ENCODE assay signal across 8 cellular contexts in the genomic region with DNA sequence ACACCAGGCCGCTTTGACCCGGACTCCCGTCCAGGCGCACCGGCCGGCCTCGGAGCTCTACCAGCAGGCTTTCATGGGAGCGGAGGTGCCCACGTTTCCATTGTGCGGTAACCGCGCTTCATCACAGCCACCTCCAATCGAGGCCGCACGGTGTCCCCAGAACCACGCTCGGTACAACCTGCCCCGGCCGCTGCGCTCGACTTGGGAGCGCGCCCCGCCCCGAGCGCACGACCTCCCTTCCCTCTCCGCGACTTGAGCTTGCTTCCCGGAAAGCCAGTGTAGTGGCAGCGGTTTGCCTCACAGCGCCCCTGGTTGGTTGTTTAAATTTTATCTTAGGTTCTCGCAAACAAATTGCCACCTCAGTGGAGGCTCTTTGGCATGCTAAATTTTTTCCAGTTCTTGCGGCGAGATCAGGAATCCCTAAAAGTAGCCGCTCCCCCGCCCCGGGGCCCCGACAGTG. TPM values are rescaled to one million over a fixed set of nuclear protein-coding genes. Genes with fewer than 3 reads are reported as not detected.
DNase-seq lines count a peak whose midpoint lies in the region; ATAC-seq and TF ChIP-seq lines count a peak whose summit lies in the region.

No MANE protein-coding gene starts in this region.

- intact Hi-C loops in posterior cingulate gyrus (cut with DNase I) = loop anchor here (1.0 kb wide), 1 partner anchor 198 kb away; no protein-coding TSS in a partner anchor

- H3K36me3 ChIP-seq in cardiac muscle cell = no peaks in the 10 kb centered on the region

- H3K36me3 Mint-ChIP-seq in activated naive CD4-positive, alpha-beta T cell treated with anti-CD3 and anti-CD28 coated beads, Interleukin-2, amount 10 ng/mL, durations not matched to agents 7 days and 5 days = no peaks in the 10 kb centered on the region

- no peaks in the 10 kb centered on the region for H3K9me3 ChIP-seq in cardiac muscle cell (ENCODE audit: low read depth)

- no peak for TF ChIP-seq CTCF in cardiac muscle cell (IDR thresholded peaks at IDR 0.05; ENCODE audit: low read depth, low read length)

- H3K4me1 ChIP-seq in cardiac muscle cell (ENCODE audit: low read depth) = peaks cover 3% of the 10 kb centered on the region

- H3K27ac Mint-ChIP-seq in activated naive CD4-positive, alpha-beta T cell treated with anti-CD3 and anti-CD28 coated beads, Interleukin-2, amount 10 ng/mL, durations not matched to agents 7 days and 5 days = peak overlapping the region; percentile 82

- peaks cover 65% of the 10 kb centered on the region for H3K27me3 ChIP-seq in cardiac muscle cell

- H3K4me1 Mint-ChIP-seq in activated naive CD4-positive, alpha-beta T cell treated with anti-CD3 and anti-CD28 coated beads, Interleukin-2, amount 10 ng/mL, durations not matched to agents 7 days and 5 days = peaks cover 38% of the 10 kb centered on the region

- peak overlapping the region; percentile 73 for H3K4me3 Mint-ChIP-seq in activated naive CD4-positive, alpha-beta T cell treated with anti-CD3 and anti-CD28 coated beads, Interleukin-2, amount 10 ng/mL, durations not matched to agents 7 days and 5 days

- peak overlapping the region; percentile 44 for H3K4me3 ChIP-seq in cardiac muscle cell

- H3K9me3 Mint-ChIP-seq in activated naive CD4-positive, alpha-beta T cell treated with anti-CD3 and anti-CD28 coated beads, Interleukin-2, amount 10 ng/mL, durations not matched to agents 7 days and 5 days = no peaks in the 10 kb centered on the region

- DNase-seq in activated T-cell treated with anti-CD3 and anti-CD28 coated beads for 24 hours (ENCODE audit: low read depth) = peak; percentile 40
- no peak for DNase-seq in activated T-cell treated with anti-CD3 and anti-CD28 coated beads for 4 hours
- DNase-seq in NCI-H2171 (lab: John Stamatoyannopoulos, UW) = peak; percentile 57
- DNase-seq in activated naive CD4-positive, alpha-beta T cell treated with anti-CD3 and anti-CD28 coated beads, Interleukin-2, amount 10 ng/mL, durations not matched to agents 7 days and 5 days = peak; percentile 70
- DNase-seq in cardiac muscle cell (ENCODE audit: low read depth in 1 of 2, low spot score in 1 of 2) = peak; percentile 78 to 91
- DNase-seq in posterior cingulate gyrus = peak in 8 of 10 donors; percentile 21 to 90 (median 57)
- no peak for DNase-seq in AML-193 (lab: John Stamatoyannopoulos, UW)

- ATAC-seq in HG02678 (IDR thresholded peaks at IDR 0.05; ENCODE audit: unreplicated experiment) = peak; percentile 48

- CTCF ChIA-PET in activated naive CD4-positive, alpha-beta T cell treated with anti-CD3 and anti-CD28 coated beads, Interleukin-2, amount 10 ng/mL, durations not matched to agents 7 days and 5 days (lab: Charles Lee) = interaction anchor here (0.7 to 3.3 kb wide), 14 partner anchors 12 to 907 kb away, joined by 3 to 25 read pairs (median 4); no protein-coding TSS in a partner anchor

- peaks cover 64% of the 10 kb centered on the region for H3K27me3 Mint-ChIP-seq in activated naive CD4-positive, alpha-beta T cell treated with anti-CD3 and anti-CD28 coated beads, Interleukin-2, amount 10 ng/mL, durations not matched to agents 7 days and 5 days

- H3K27ac ChIP-seq in cardiac muscle cell = no peak overlapping the region

RNA-seq across cellular contexts. Expression of a gene that starts 0.3 kb away (rescaled TPM):
- total RNA-seq in cardiac muscle cell = 0.18 TPM in 1 of 2 replicates, not detected in the other
- polyA plus RNA-seq in cardiac muscle cell = 0.06 TPM in 1 of 2 replicates, not detected in the other

Comparison
In these comparisons a context has a peak if more than half of its experiments do, and no peak if none do; other contexts are left out.
1. DNase-seq: peak in activated T-cell treated with anti-CD3 and anti-CD28 coated beads for 24 hours (single experiment), NCI-H2171 (single experiment), activated naive CD4-positive, alpha-beta T cell treated with anti-CD3 and anti-CD28 coated beads, Interleukin-2, amount 10 ng/mL, durations not matched to agents 7 days and 5 days (single experiment), cardiac muscle cell (2 of 2) and posterior cingulate gyrus (8 of 10); none in activated T-cell treated with anti-CD3 and anti-CD28 coated beads for 4 hours (single experiment) and AML-193 (0 of 2).